In the genomic region with DNA sequence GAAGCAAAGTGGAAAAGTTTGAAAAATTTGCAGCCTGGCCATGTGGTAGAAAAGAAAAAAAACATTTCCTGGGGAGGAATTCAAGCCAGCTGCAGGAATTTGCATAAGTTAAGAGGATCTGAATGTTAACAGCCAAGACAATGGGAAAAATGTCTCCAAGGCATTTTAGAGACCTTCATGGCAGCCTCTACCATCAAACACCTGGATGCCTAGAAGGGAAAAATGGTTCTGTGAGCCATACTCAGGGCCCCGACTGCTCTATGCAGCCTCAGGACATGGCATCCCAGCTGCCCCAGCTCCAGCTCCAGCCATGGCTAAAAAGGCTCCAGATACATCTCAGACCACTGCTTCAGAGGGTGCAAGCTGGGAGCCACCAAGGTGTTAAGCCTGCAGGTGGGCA, we compare ENCODE assay signal across 18 cellular contexts.
DNase-seq lines count a peak whose midpoint lies in the region; ATAC-seq and TF ChIP-seq lines count a peak whose summit lies in the region.
"Had no signal": no experiment of that assay in that cellular context is flagged by ENCODE, and none has a peak within 500 bp of the region (broad histone marks: within the 10 kb centered on the region; RNA-seq: fewer than 3 reads in every experiment).

No MANE protein-coding gene starts in this region.

- BruUV-seq in Caco-2 (replicated peaks; lab: Mats Ljungman, UMichigan): no TSS peak

- H3K36me3 Mint-ChIP-seq in WTC11 (peaks cover 3% of the 10 kb centered on the region; the same call in 1 of the 2 replicates), endothelial cell (ENCODE audit: low read depth, unreplicated experiment) (peaks cover 9% of the 10 kb centered on the region), Caco-2 (ENCODE audit: insufficient read depth, unreplicated experiment) (no peaks in the 10 kb centered on the region)
- H3K36me3 Mint-ChIP-seq: CD4-positive, CD25-positive, alpha-beta regulatory T cell; CD8-positive, alpha-beta T cell had no signal

- no peaks in the 10 kb centered on the region for H3K4me1 ChIP-seq in Caco-2
- H3K4me1 ChIP-seq: BLaER1 had no signal

- TF ChIP-seq CTCF in WTC11 (IDR thresholded peaks at IDR 0.05) (no peak), endothelial cell (IDR thresholded peaks at IDR 0.05; ENCODE audit: unreplicated experiment) (no peak), Caco-2 (IDR thresholded peaks at IDR 0.05; ENCODE audit: insufficient read depth in 1 of 2, low read depth in 1 of 2, low read length in 1 of 2, severe bottlenecking in 1 of 2, unreplicated experiment in 1 of 2) (no peak), GM20000 (IDR thresholded peaks at IDR 0.05; ENCODE audit: extremely low read depth, missing control alignments) (no peak)

- no peak overlapping the region for H3K4me3 ChIP-seq in Caco-2 (ENCODE audit: low read depth, low read length)
- H3K4me3 ChIP-seq: BLaER1 had no signal

- peaks cover 4% of the 10 kb centered on the region; the same call in 1 of the 2 replicates for H3K9me3 ChIP-seq in Caco-2

- intact Hi-C loops in Caco-2 (cut with micrococcal nuclease; ENCODE audit: unreplicated experiment): no loop called here

- H3K9me3 Mint-ChIP-seq in WTC11 (peaks cover 34% of the 10 kb centered on the region), endothelial cell (ENCODE audit: unreplicated experiment) (peaks cover 3% of the 10 kb centered on the region), Caco-2 (ENCODE audit: unreplicated experiment) (peaks cover 41% of the 10 kb centered on the region)

- CTCF ChIA-PET in WTC11 (lab: Charles Lee) (no interaction called here), Caco-2 (lab: Charles Lee) (no interaction called here)

- ATAC-seq in WTC11 (peak; percentile 75), GM21390 (IDR thresholded peaks at IDR 0.05; ENCODE audit: unreplicated experiment) (no peak)
- ATAC-seq: CD8-positive, alpha-beta T cell; HCT116 had no signal

- peaks cover 5% of the 10 kb centered on the region for H3K4me1 Mint-ChIP-seq in WTC11
- H3K4me1 Mint-ChIP-seq in endothelial cell (ENCODE audit: unreplicated experiment): no peaks in the 10 kb centered on the region
- H3K4me1 Mint-ChIP-seq in Caco-2 (ENCODE audit: low read depth, unreplicated experiment): no peaks in the 10 kb centered on the region
- H3K4me1 Mint-ChIP-seq: B cell; CD4-positive, CD25-positive, alpha-beta regulatory T cell had no signal

- DNase-seq in ELF-1 (ENCODE audit: low read depth, low spot score): peak; percentile 10
- DNase-seq in WTC11 (ENCODE audit: low spot score): peak; percentile 17
- DNase-seq in endothelial cell (ENCODE audit: low spot score): no peak
- peak; percentile 53 for DNase-seq in iPS DF 4.7 (ENCODE audit: extremely low read depth, low spot score)
- no peak for DNase-seq in Caco-2
- DNase-seq in GM20000 (ENCODE audit: low spot score): no peak
- DNase-seq in stimulated activated CD4-positive, alpha-beta T cell treated with anti-CD3 and anti-CD28 coated beads, Interleukin-4, amount 100 ng/mL, for 1 hour: no peak
- DNase-seq: Calu3; CD4-positive, CD25-positive, alpha-beta regulatory T cell; CD8-positive, alpha-beta T cell; DMS53; DMS79 treated with DMSO at 0.1 percent for 48 hours; GOT3; H7 had no signal

- no peaks in the 10 kb centered on the region for H3K36me3 ChIP-seq in Caco-2 (ENCODE audit: control insufficient read depth, insufficient read depth, low read length)
- H3K36me3 ChIP-seq: BLaER1 had no signal

- H3K4me3 Mint-ChIP-seq in WTC11 (no peak overlapping the region), endothelial cell (ENCODE audit: unreplicated experiment) (peak overlapping the region; percentile 32), Caco-2 (ENCODE audit: unreplicated experiment) (no peak overlapping the region)
- H3K4me3 Mint-ChIP-seq: B cell; CD8-positive, alpha-beta T cell had no signal

- H3K27ac Mint-ChIP-seq in WTC11 (no peak overlapping the region), endothelial cell (ENCODE audit: unreplicated experiment) (no peak overlapping the region), Caco-2 (ENCODE audit: unreplicated experiment) (no peak overlapping the region)
- H3K27ac Mint-ChIP-seq: B cell; CD4-positive, CD25-positive, alpha-beta regulatory T cell; CD8-positive, alpha-beta T cell had no signal

- POLR2A ChIA-PET in WTC11 (lab: Charles Lee): no interaction called here
- POLR2A ChIA-PET in Caco-2 (lab: Charles Lee): no interaction called here

- no peaks in the 10 kb centered on the region for H3K27me3 ChIP-seq in Caco-2 (replicated peaks; ENCODE audit: control insufficient read depth, insufficient read depth, low read length)
- H3K27me3 ChIP-seq: BLaER1 had no signal

- H3K27me3 Mint-ChIP-seq in WTC11 (ENCODE audit: low read depth): peaks cover 91% of the 10 kb centered on the region
- no peaks in the 10 kb centered on the region for H3K27me3 Mint-ChIP-seq in endothelial cell (ENCODE audit: unreplicated experiment)
- no peaks in the 10 kb centered on the region for H3K27me3 Mint-ChIP-seq in Caco-2 (ENCODE audit: insufficient read depth, unreplicated experiment)
- H3K27me3 Mint-ChIP-seq: B cell had no signal

TF ChIP-seq in WTC11, 78 proteins besides CTCF, POLR2A, EP300 and RAD21:
- TF ChIP-seq JAZF1 (CRISPR knock-in tag; IDR thresholded peaks at IDR 0.05): no peak
- TF ChIP-seq EMX1 (CRISPR knock-in tag; IDR thresholded peaks at IDR 0.05): no peak
- no peak for TF ChIP-seq TCF7 (CRISPR knock-in tag; IDR thresholded peaks at IDR 0.05; ENCODE audit: low read depth)
- no peak for TF ChIP-seq RORB (CRISPR knock-in tag; IDR thresholded peaks at IDR 0.05)
- no peak for TF ChIP-seq FOXJ3 (CRISPR knock-in tag; IDR thresholded peaks at IDR 0.05; ENCODE audit: borderline replicate concordance)

Comparison
In these comparisons a context has a peak if more than half of its experiments do, and no peak if none do; other contexts are left out.
1. DNase-seq: peak in ELF-1 (single experiment), WTC11 (single experiment) and iPS DF 4.7 (single experiment); none in endothelial cell (single experiment), Caco-2 (0 of 2), GM20000 (single experiment) and stimulated activated CD4-positive, alpha-beta T cell treated with anti-CD3 and anti-CD28 coated beads, Interleukin-4, amount 100 ng/mL, for 1 hour (single experiment).